ENCODE assay signal across 17 cellular contexts in genomic region chr6:126909493-126909892, GRCh38.
A peak's percentile ranks its signal among the peaks of the same experiment; 100 is the strongest.
DNase-seq lines count a peak whose midpoint lies in the region; ATAC-seq and TF ChIP-seq lines count a peak whose summit lies in the region.
"Had no signal": no experiment of that assay in that cellular context is flagged by ENCODE, and none has a peak within 500 bp of the region (broad histone marks: within the 10 kb centered on the region; RNA-seq: fewer than 3 reads in every experiment).

No MANE protein-coding gene starts in this region.

- no peak overlapping the region for H2BK120ac ChIP-seq in mesendoderm (ENCODE audit: low read depth, low read length)

- peak; percentile 69 for ATAC-seq in GM18867 (IDR thresholded peaks at IDR 0.05; ENCODE audit: unreplicated experiment)
- peak; percentile 49 for ATAC-seq in GM19463 (IDR thresholded peaks at IDR 0.05; ENCODE audit: unreplicated experiment)
- ATAC-seq in right lobe of liver: no peak
- ATAC-seq in GM21528 (IDR thresholded peaks at IDR 0.05; ENCODE audit: low FRiP score, unreplicated experiment): no peak
- no peak for ATAC-seq in GM21381 (IDR thresholded peaks at IDR 0.05; ENCODE audit: unreplicated experiment)

- no peak overlapping the region for H3K56ac ChIP-seq in mesendoderm (ENCODE audit: low read length)

- H4K5ac ChIP-seq in mesendoderm (ENCODE audit: low read length): no peak overlapping the region

- H3K27me3 ChIP-seq in mesendoderm (ENCODE audit: insufficient read depth, low read length, poor library complexity) (no peaks in the 10 kb centered on the region), right lobe of liver (no peaks in the 10 kb centered on the region)

- no peak for TF ChIP-seq POLR2A in right lobe of liver (IDR thresholded peaks at IDR 0.05)

- peaks cover 2% of the 10 kb centered on the region for H3K4me1 ChIP-seq in mesendoderm (ENCODE audit: control insufficient read depth, low read depth, low read length)
- no peaks in the 10 kb centered on the region for H3K4me1 ChIP-seq in right lobe of liver

- no peaks in the 10 kb centered on the region for H3K9me3 ChIP-seq in right lobe of liver

- H3K27ac ChIP-seq in mesendoderm (ENCODE audit: low read depth, low read length): no peak overlapping the region
- H3K27ac ChIP-seq in right lobe of liver: no peak overlapping the region
- H3K27ac ChIP-seq: GM23248 had no signal

- intact Hi-C loops in right lobe of liver (cut with DNase I): no loop called here

- H3K79me2 ChIP-seq in mesendoderm (ENCODE audit: control insufficient read depth, insufficient read depth, low read length): no peaks in the 10 kb centered on the region

- no peak overlapping the region for H4K8ac ChIP-seq in mesendoderm (ENCODE audit: low read depth, low read length)

- peak; percentile 3 to 62 for DNase-seq in NCI-H524 (lab: John Stamatoyannopoulos, UW)
- peak; percentile 70 for DNase-seq in mesendoderm
- DNase-seq in right lobe of liver: no peak
- DNase-seq in activated T-cell treated with anti-CD3 and anti-CD28 coated beads for 4 hours: no peak
- DNase-seq: ACHN; C1 segment of cervical spinal cord; CD4-positive, alpha-beta T cell; DMS153; DMS79 treated with DMSO at 0.1 percent for 48 hours; EL; GM23248; H7; KG1 had no signal

- no peaks in the 10 kb centered on the region for H3K79me1 ChIP-seq in mesendoderm (ENCODE audit: low read length)

- no peak overlapping the region for H2BK15ac ChIP-seq in mesendoderm (replicated peaks; ENCODE audit: low read depth)

- no peak overlapping the region for H3K4ac ChIP-seq in mesendoderm (ENCODE audit: low read depth, low read length)

- no CpG with 5 or more reads among the region's 3 CpGs for WGBS in mesendoderm (ENCODE audit: extremely low coverage, insufficient coverage, low lambda C conversion rate)
- WGBS in right lobe of liver (ENCODE audit: insufficient coverage, low coverage, low lambda C conversion rate, missing lambda C conversion rate): 39% methylated on average over 3 of the region's 3 CpGs

- no peak overlapping the region for H3K9ac ChIP-seq in mesendoderm (ENCODE audit: low read length)
- H3K9ac ChIP-seq: GM23248 had no signal

- no peak for TF ChIP-seq CTCF in right lobe of liver (IDR thresholded peaks at IDR 0.05)

- H2BK5ac ChIP-seq in mesendoderm (ENCODE audit: low read length): no peak overlapping the region

- H2AK5ac ChIP-seq in mesendoderm (ENCODE audit: low read length): no peak overlapping the region

- H3K36me3 ChIP-seq in mesendoderm (ENCODE audit: control insufficient read depth, insufficient read depth, low read length) (no peaks in the 10 kb centered on the region), right lobe of liver (no peaks in the 10 kb centered on the region)

- no peak overlapping the region for H3K18ac ChIP-seq in mesendoderm (ENCODE audit: low read length)

- no peak overlapping the region for H3K4me2 ChIP-seq in mesendoderm (ENCODE audit: low read length)

- H3K23ac ChIP-seq in mesendoderm (ENCODE audit: low read length): no peak overlapping the region

- H3K4me3 ChIP-seq in mesendoderm (ENCODE audit: low read length) (no peak overlapping the region), right lobe of liver (no peak overlapping the region)
- H3K4me3 ChIP-seq: GM23248 had no signal

Comparison
In these comparisons a context has a peak if more than half of its experiments do, and no peak if none do; other contexts are left out.
1. ATAC-seq: peak in GM18867 (single experiment) and GM19463 (single experiment); none in right lobe of liver (0 of 4), GM21528 (single experiment) and GM21381 (single experiment).
2. DNase-seq: peak in NCI-H524 (2 of 2) and mesendoderm (single experiment); none in right lobe of liver (0 of 3) and activated T-cell treated with anti-CD3 and anti-CD28 coated beads for 4 hours (single experiment).